1 cellular context compared by ENCODE assay signal in the genomic region with DNA sequence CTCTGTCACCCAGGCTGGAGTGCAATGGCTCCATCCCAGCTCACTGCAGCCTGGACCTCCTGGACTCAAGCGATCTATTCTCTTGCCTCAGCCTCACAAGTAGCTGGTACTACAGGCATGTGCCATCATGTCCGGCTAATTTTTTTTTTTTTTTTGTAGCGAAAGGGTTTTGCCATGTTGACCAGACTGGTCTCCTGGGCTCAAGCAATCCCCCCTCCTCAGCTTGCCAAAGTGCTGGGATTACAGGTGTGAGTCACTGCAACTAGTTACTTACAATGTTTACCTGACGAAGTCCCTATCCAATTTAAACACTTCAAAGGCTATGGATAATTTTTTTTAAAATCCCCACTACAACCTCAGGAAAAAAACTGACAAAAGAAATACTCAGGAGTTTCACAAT.
TF ChIP-seq lines count a peak whose summit lies in the region.

No MANE protein-coding gene starts in this region.

TF ChIP-seq in A549, 52 proteins besides CTCF, POLR2A, EP300 and RAD21 (continued from another document):
- TF ChIP-seq, protein P1, sequence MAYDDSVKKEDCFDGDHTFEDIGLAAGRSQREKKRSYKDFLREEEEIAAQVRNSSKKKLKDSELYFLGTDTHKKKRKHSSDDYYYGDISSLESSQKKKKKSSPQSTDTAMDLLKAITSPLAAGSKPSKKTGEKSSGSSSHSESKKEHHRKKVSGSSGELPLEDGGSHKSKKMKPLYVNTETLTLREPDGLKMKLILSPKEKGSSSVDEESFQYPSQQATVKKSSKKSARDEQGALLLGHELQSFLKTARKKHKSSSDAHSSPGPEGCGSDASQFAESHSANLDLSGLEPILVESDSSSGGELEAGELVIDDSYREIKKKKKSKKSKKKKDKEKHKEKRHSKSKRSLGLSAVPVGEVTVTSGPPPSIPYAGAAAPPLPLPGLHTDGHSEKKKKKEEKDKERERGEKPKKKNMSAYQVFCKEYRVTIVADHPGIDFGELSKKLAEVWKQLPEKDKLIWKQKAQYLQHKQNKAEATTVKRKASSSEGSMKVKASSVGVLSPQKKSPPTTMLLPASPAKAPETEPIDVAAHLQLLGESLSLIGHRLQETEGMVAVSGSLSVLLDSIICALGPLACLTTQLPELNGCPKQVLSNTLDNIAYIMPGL (CRISPR knock-in tag; IDR thresholded peaks at IDR 0.05; ENCODE audit: borderline replicate concordance), result no peak
- TF ChIP-seq, protein P2, sequence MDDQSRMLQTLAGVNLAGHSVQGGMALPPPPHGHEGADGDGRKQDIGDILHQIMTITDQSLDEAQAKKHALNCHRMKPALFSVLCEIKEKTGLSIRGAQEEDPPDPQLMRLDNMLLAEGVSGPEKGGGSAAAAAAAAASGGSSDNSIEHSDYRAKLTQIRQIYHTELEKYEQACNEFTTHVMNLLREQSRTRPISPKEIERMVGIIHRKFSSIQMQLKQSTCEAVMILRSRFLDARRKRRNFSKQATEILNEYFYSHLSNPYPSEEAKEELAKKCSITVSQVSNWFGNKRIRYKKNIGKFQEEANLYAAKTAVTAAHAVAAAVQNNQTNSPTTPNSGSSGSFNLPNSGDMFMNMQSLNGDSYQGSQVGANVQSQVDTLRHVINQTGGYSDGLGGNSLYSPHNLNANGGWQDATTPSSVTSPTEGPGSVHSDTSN (IDR thresholded peaks at IDR 0.05), result no peak
- TF ChIP-seq HOXA7 (CRISPR knock-in tag; IDR thresholded peaks at IDR 0.05) (no peak), PHF8 (IDR thresholded peaks at IDR 0.05; ENCODE audit: borderline replicate concordance, low read depth) (no peak), FOSB (CRISPR knock-in tag; IDR thresholded peaks at IDR 0.05) (no peak), EHF (CRISPR knock-in tag; IDR thresholded peaks at IDR 0.05) (no peak), RARB (CRISPR knock-in tag; IDR thresholded peaks at IDR 0.05) (no peak), HEYL (CRISPR knock-in tag; IDR thresholded peaks at IDR 0.05) (no peak), ZSCAN20 (CRISPR knock-in tag; IDR thresholded peaks at IDR 0.05) (no peak)
